2 cellular contexts compared by ENCODE assay signal in the genomic region with DNA sequence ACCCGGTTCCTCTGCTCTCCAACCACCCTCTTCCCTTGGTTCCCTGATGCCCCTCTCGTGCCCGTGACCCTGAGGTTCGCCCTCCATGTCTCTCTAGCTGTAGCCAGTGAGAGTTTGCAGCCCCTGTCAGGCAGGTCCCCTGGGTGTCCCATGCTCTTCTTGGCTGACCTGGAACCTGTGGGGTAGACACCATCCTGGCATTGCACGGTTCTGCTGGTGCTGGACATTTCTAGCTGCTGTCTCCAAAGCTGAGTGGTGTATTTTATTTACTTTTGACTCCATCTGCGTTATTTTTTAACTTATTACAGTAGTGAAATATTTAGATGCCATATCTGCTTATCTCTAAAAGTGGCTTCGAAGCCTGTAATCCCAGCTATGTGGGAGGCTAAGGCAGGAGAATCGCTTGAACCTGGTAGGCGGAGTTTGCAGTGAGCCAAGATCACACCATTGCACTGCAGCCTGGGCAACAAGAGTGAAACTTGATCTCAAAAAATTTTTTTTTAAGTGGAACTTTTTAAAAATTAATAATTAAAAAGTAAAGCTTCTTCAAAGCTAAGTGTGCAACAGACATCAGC.
TF ChIP-seq lines count a peak whose summit lies in the region.

No MANE protein-coding gene starts in this region.

TF ChIP-seq in IMR-90, 13 proteins besides CTCF, POLR2A, EP300 and RAD21:
- TF ChIP-seq MAZ (IDR thresholded peaks at IDR 0.05; ENCODE audit: borderline replicate concordance, low read depth, low read length) (no peak), RFX5 (IDR thresholded peaks at IDR 0.05; ENCODE audit: low read depth, low read length) (no peak), FOS (IDR thresholded peaks at IDR 0.05; ENCODE audit: low read depth, low read length) (no peak), MAFK (IDR thresholded peaks at IDR 0.05; ENCODE audit: low read depth, low read length) (no peak), CHD1 (IDR thresholded peaks at IDR 0.05; ENCODE audit: low read depth, low read length) (no peak), SMC3 (IDR thresholded peaks at IDR 0.05; ENCODE audit: low read depth, low read length) (no peak), MXI1 (IDR thresholded peaks at IDR 0.05; ENCODE audit: borderline replicate concordance, low read depth, low read length) (no peak), RCOR1 (IDR thresholded peaks at IDR 0.05; ENCODE audit: insufficient replicate concordance, low read length) (no peak), BHLHE40 (IDR thresholded peaks at IDR 0.05; ENCODE audit: low read depth, low read length) (no peak), NFE2L2 (IDR thresholded peaks at IDR 0.05; ENCODE audit: low read depth, low read length) (no peak), CEBPB (IDR thresholded peaks at IDR 0.05; ENCODE audit: low read depth, low read length) (no peak)
- TF ChIP-seq, protein P1, sequence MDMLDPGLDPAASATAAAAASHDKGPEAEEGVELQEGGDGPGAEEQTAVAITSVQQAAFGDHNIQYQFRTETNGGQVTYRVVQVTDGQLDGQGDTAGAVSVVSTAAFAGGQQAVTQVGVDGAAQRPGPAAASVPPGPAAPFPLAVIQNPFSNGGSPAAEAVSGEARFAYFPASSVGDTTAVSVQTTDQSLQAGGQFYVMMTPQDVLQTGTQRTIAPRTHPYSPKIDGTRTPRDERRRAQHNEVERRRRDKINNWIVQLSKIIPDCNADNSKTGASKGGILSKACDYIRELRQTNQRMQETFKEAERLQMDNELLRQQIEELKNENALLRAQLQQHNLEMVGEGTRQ (IDR thresholded peaks at IDR 0.05; ENCODE audit: low read depth, low read length) = no peak
- TF ChIP-seq, protein P2, sequence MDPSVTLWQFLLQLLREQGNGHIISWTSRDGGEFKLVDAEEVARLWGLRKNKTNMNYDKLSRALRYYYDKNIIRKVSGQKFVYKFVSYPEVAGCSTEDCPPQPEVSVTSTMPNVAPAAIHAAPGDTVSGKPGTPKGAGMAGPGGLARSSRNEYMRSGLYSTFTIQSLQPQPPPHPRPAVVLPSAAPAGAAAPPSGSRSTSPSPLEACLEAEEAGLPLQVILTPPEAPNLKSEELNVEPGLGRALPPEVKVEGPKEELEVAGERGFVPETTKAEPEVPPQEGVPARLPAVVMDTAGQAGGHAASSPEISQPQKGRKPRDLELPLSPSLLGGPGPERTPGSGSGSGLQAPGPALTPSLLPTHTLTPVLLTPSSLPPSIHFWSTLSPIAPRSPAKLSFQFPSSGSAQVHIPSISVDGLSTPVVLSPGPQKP (IDR thresholded peaks at IDR 0.05; ENCODE audit: borderline replicate concordance, low read depth, low read length) = no peak

TF ChIP-seq in HepG2, 621 proteins besides CTCF, POLR2A, EP300 and RAD21:
- TF ChIP-seq SIX1 (CRISPR knock-in tag; IDR thresholded peaks at IDR 0.05; ENCODE audit: borderline replicate concordance) = 0 out of 2 replicates have a peak, but pooled peaks have one; percentile 18
- TF ChIP-seq, protein P3, sequence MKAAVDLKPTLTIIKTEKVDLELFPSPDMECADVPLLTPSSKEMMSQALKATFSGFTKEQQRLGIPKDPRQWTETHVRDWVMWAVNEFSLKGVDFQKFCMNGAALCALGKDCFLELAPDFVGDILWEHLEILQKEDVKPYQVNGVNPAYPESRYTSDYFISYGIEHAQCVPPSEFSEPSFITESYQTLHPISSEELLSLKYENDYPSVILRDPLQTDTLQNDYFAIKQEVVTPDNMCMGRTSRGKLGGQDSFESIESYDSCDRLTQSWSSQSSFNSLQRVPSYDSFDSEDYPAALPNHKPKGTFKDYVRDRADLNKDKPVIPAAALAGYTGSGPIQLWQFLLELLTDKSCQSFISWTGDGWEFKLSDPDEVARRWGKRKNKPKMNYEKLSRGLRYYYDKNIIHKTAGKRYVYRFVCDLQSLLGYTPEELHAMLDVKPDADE (CRISPR knock-in tag; IDR thresholded peaks at IDR 0.05) = no peak
- TF ChIP-seq, protein P4, sequence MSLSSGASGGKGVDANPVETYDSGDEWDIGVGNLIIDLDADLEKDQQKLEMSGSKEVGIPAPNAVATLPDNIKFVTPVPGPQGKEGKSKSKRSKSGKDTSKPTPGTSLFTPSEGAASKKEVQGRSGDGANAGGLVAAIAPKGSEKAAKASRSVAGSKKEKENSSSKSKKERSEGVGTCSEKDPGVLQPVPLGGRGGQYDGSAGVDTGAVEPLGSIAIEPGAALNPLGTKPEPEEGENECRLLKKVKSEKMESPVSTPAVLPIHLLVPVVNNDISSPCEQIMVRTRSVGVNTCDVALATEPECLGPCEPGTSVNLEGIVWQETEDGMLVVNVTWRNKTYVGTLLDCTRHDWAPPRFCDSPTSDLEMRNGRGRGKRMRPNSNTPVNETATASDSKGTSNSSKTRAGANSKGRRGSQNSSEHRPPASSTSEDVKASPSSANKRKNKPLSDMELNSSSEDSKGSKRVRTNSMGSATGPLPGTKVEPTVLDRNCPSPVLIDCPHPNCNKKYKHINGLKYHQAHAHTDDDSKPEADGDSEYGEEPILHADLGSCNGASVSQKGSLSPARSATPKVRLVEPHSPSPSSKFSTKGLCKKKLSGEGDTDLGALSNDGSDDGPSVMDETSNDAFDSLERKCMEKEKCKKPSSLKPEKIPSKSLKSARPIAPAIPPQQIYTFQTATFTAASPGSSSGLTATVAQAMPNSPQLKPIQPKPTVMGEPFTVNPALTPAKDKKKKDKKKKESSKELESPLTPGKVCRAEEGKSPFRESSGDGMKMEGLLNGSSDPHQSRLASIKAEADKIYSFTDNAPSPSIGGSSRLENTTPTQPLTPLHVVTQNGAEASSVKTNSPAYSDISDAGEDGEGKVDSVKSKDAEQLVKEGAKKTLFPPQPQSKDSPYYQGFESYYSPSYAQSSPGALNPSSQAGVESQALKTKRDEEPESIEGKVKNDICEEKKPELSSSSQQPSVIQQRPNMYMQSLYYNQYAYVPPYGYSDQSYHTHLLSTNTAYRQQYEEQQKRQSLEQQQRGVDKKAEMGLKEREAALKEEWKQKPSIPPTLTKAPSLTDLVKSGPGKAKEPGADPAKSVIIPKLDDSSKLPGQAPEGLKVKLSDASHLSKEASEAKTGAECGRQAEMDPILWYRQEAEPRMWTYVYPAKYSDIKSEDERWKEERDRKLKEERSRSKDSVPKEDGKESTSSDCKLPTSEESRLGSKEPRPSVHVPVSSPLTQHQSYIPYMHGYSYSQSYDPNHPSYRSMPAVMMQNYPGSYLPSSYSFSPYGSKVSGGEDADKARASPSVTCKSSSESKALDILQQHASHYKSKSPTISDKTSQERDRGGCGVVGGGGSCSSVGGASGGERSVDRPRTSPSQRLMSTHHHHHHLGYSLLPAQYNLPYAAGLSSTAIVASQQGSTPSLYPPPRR (CRISPR knock-in tag; IDR thresholded peaks at IDR 0.05; ENCODE audit: borderline replicate concordance) = 0 out of 2 replicates have a peak, but pooled peaks have one; percentile 25
- TF ChIP-seq, protein P5, sequence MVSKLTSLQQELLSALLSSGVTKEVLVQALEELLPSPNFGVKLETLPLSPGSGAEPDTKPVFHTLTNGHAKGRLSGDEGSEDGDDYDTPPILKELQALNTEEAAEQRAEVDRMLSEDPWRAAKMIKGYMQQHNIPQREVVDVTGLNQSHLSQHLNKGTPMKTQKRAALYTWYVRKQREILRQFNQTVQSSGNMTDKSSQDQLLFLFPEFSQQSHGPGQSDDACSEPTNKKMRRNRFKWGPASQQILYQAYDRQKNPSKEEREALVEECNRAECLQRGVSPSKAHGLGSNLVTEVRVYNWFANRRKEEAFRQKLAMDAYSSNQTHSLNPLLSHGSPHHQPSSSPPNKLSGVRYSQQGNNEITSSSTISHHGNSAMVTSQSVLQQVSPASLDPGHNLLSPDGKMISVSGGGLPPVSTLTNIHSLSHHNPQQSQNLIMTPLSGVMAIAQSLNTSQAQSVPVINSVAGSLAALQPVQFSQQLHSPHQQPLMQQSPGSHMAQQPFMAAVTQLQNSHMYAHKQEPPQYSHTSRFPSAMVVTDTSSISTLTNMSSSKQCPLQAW (CRISPR knock-in tag; IDR thresholded peaks at IDR 0.05) = 0 out of 2 replicates have a peak, but pooled peaks have one; percentile 16
